In genomic region chr7:84194484-84195260, GRCh38 we compare ENCODE assay signal across 8 cellular contexts. TPM values are rescaled to one million over a fixed set of nuclear protein-coding genes. Genes with fewer than 3 reads are reported as not detected.
DNase-seq lines count a peak whose midpoint lies in the region; ATAC-seq and TF ChIP-seq lines count a peak whose summit lies in the region.

TSS of gene SEMA3A (minus strand) at chr7:84194789. CDS start at chr7:84194586, 203 bp downstream.

- peaks cover 40% of the 10 kb centered on the region for H3K4me1 Mint-ChIP-seq in stimulated activated naive CD8-positive, alpha-beta T cell treated with anti-CD3 and anti-CD28 coated beads, Interleukin-15, amount 100 ng/mL, for 72 hours

- no peak within 1 kb of the TSS for H3K4me3 ChIP-seq in KMS-11 (IDR thresholded peaks at IDR 0.05; ENCODE audit: insufficient read depth, low read depth, low read length)
- peak within 1 kb of the TSS; percentile 34 to 71 (median 55) for H3K4me3 ChIP-seq in dorsolateral prefrontal cortex
- peak within 1 kb of the TSS in 2 of 3 donors; percentile 13 to 22 for H3K4me3 ChIP-seq in right lobe of liver

- no peaks in the 10 kb centered on the region for H3K27me3 ChIP-seq in KMS-11 (ENCODE audit: insufficient read depth, low read depth)
- H3K27me3 ChIP-seq in dorsolateral prefrontal cortex = no peaks in the 10 kb centered on the region
- no peaks in the 10 kb centered on the region for H3K27me3 ChIP-seq in right lobe of liver

- intact Hi-C loops in dorsolateral prefrontal cortex (cut with DNase I) (no loop called here), right lobe of liver (cut with DNase I) (no loop called here)

- no peaks in the 10 kb centered on the region for H3K36me3 ChIP-seq in KMS-11 (ENCODE audit: insufficient read depth)
- H3K36me3 ChIP-seq in right lobe of liver = no peaks in the 10 kb centered on the region

- no peaks in the 10 kb centered on the region for H3K9me3 Mint-ChIP-seq in stimulated activated naive CD8-positive, alpha-beta T cell treated with anti-CD3 and anti-CD28 coated beads, Interleukin-15, amount 100 ng/mL, for 72 hours

- peak within 1 kb of the TSS; percentile 53; the same call in 1 of the 2 replicates for H3K9ac ChIP-seq in KMS-11

- peaks cover 14% of the 10 kb centered on the region for H3K27me3 Mint-ChIP-seq in stimulated activated naive CD8-positive, alpha-beta T cell treated with anti-CD3 and anti-CD28 coated beads, Interleukin-15, amount 100 ng/mL, for 72 hours

- no peaks in the 10 kb centered on the region for H3K9me3 ChIP-seq in right lobe of liver

- no peaks in the 10 kb centered on the region for H3K79me2 ChIP-seq in KMS-11 (ENCODE audit: insufficient read depth, low read depth)

- peak within 1 kb of the TSS; percentile 92 for H3K4me3 Mint-ChIP-seq in stimulated activated naive CD8-positive, alpha-beta T cell treated with anti-CD3 and anti-CD28 coated beads, Interleukin-15, amount 100 ng/mL, for 72 hours

- H3K4me2 ChIP-seq in KMS-11 = peak within 1 kb of the TSS; percentile 52; the same call in 1 of the 2 replicates

- TF ChIP-seq CTCF in KMS-11 (conservative IDR thresholded peaks at IDR 0.05; ENCODE audit: low read depth, low read length) = no peak
- peak in 2 of 56 donors; percentile 10 to 13 for TF ChIP-seq CTCF in dorsolateral prefrontal cortex (IDR thresholded peaks at IDR 0.05 in 54 of 56, conservative IDR thresholded peaks at IDR 0.05 in 2 of 56; ENCODE audit: low read depth in 1 of 56, partially characterized antibody in 56 of 56)
- no peak for TF ChIP-seq CTCF in right lobe of liver (IDR thresholded peaks at IDR 0.05)

- DNase-seq in EL (peak; percentile 86), SW480 (ENCODE audit: low spot score) (peak; percentile 98), dorsolateral prefrontal cortex (peak in 3 of 10 donors; percentile 8 to 28 (median 23)), right lobe of liver (no peak), NCI-H345 treated with DMSO at 0.1 percent for 48 hours (lab: John Stamatoyannopoulos, UW; ENCODE audit: unreplicated experiment) (no peak), middle frontal gyrus (ENCODE audit: extremely low spot score, low spot score) (no peak)
- DNase-seq in stimulated activated naive CD8-positive, alpha-beta T cell treated with anti-CD3 and anti-CD28 coated beads, Interleukin-15, amount 100 ng/mL, for 72 hours = peak; percentile 21 to 25

- no peak for TF ChIP-seq POLR2A in right lobe of liver (IDR thresholded peaks at IDR 0.05)

- no peaks in the 10 kb centered on the region for H3K4me1 ChIP-seq in KMS-11 (ENCODE audit: low read depth, poor library complexity, severe bottlenecking)
- H3K4me1 ChIP-seq in right lobe of liver = no peaks in the 10 kb centered on the region

- peak; percentile 49 to 65 (median 61) for ATAC-seq in right lobe of liver
- ATAC-seq in stimulated activated naive CD8-positive, alpha-beta T cell treated with anti-CD3 and anti-CD28 coated beads, Interleukin-15, amount 100 ng/mL, for 72 hours = peak; percentile 73

- H3K27ac Mint-ChIP-seq in stimulated activated naive CD8-positive, alpha-beta T cell treated with anti-CD3 and anti-CD28 coated beads, Interleukin-15, amount 100 ng/mL, for 72 hours = peak within 1 kb of the TSS; percentile 70 to 80

- peak within 1 kb of the TSS; percentile 53; the same call in 1 of the 2 replicates for H2AFZ ChIP-seq in KMS-11 (ENCODE audit: low read depth)

- WGBS in right lobe of liver (ENCODE audit: insufficient coverage, low coverage, low lambda C conversion rate, missing lambda C conversion rate) = under 1% methylated on average over 14 of the region's 15 CpGs

- H4K20me1 ChIP-seq in KMS-11 (ENCODE audit: insufficient read depth) = no peaks in the 10 kb centered on the region

- H3K27ac ChIP-seq in KMS-11 (peak within 1 kb of the TSS; percentile 37; the same call in 1 of the 2 replicates), dorsolateral prefrontal cortex (peak within 1 kb of the TSS in 30 of 59 donors; percentile 10 to 66 (median 42)), right lobe of liver (no peak within 1 kb of the TSS)

RNA-seq across cellular contexts. Expression of gene SEMA3A, which starts in this region (rescaled TPM):
- 10 to 100 TPM in 119 of 120 experiments, 1 to 10 TPM in 1; 9.7 to 45.2 (median 24.3) TPM for total RNA-seq in dorsolateral prefrontal cortex
- under 1 TPM in 5 of 6 experiments, not detected in 1; 0.12 to 0.57 (median 0.29) TPM for total RNA-seq in right lobe of liver

Comparison
In these comparisons a context has a peak if more than half of its experiments do, and no peak if none do; other contexts are left out.
1. RNA of gene SEMA3A (total RNA-seq): 9.7 to 45.2 TPM in dorsolateral prefrontal cortex; 0.12 to 0.57 TPM in right lobe of liver; every median in the first group is over 4 times any median in the second.
2. Peak in ATAC-seq and H3K4me3 ChIP-seq in right lobe of liver; RNA of the gene not detected or under 1 TPM.
3. DNase-seq: peak in EL (single experiment), SW480 (single experiment) and stimulated activated naive CD8-positive, alpha-beta T cell treated with anti-CD3 and anti-CD28 coated beads, Interleukin-15, amount 100 ng/mL, for 72 hours (2 of 2); none in right lobe of liver (0 of 3), NCI-H345 treated with DMSO at 0.1 percent for 48 hours (single experiment) and middle frontal gyrus (single experiment).
4. H3K27ac ChIP-seq: peak in KMS-11 (single experiment) and dorsolateral prefrontal cortex (30 of 59); none in right lobe of liver (0 of 3).